In the genomic region with DNA sequence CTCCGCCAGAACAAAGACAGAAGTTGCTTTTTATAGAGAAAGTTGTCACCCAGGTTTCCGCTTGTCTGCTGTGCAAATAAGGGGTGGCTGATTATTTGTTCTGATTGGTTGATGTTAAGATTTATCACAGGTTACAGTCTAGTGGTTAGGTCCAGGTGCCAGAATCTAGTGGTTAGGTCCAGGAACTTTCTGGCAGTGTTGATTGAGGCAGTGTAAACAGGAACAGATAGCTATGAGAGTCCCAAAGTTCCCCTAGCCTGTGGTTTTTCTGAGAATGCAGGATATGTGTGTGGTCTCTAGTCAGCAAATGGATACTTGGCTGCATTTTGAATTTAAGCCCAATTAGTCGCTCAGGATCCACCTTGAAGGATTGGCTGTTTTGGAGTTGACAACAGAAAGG, we compare ENCODE assay signal across 8 cellular contexts.
DNase-seq lines count a peak whose midpoint lies in the region; ATAC-seq lines count a peak whose summit lies in the region.

No MANE protein-coding gene starts in this region.

- peak; percentile 63 for ATAC-seq in HG03108 (IDR thresholded peaks at IDR 0.05; ENCODE audit: unreplicated experiment)
- ATAC-seq in stimulated activated naive CD8-positive, alpha-beta T cell treated with anti-CD3 and anti-CD28 coated beads, Interleukin-15, amount 100 ng/mL, for 72 hours = peak; percentile 95

- H3K4me3 Mint-ChIP-seq in T-helper 1 cell treated with Interleukin-12 subunit alpha and Interleukin-12 subunit beta and Interleukin-4 antibody, amounts not matched to agents 30 μg/mL and 1 μg/mL, for 36 hours = peak overlapping the region; percentile 32
- peak overlapping the region; percentile 27 to 52 for H3K4me3 Mint-ChIP-seq in stimulated activated naive CD8-positive, alpha-beta T cell treated with anti-CD3 and anti-CD28 coated beads, Interleukin-15, amount 100 ng/mL, for 72 hours

- peaks cover 48% of the 10 kb centered on the region for H3K36me3 Mint-ChIP-seq in T-helper 1 cell treated with Interleukin-12 subunit alpha and Interleukin-12 subunit beta and Interleukin-4 antibody, amounts not matched to agents 30 μg/mL and 1 μg/mL, for 36 hours (ENCODE audit: low read depth)

- H3K9me3 Mint-ChIP-seq in T-helper 1 cell treated with Interleukin-12 subunit alpha and Interleukin-12 subunit beta and Interleukin-4 antibody, amounts not matched to agents 30 μg/mL and 1 μg/mL, for 36 hours = peaks cover 55% of the 10 kb centered on the region
- H3K9me3 Mint-ChIP-seq in stimulated activated naive CD8-positive, alpha-beta T cell treated with anti-CD3 and anti-CD28 coated beads, Interleukin-15, amount 100 ng/mL, for 72 hours = peaks cover 18 to 39% of the 10 kb centered on the region in 2 donors

- H3K27me3 Mint-ChIP-seq in T-helper 1 cell treated with Interleukin-12 subunit alpha and Interleukin-12 subunit beta and Interleukin-4 antibody, amounts not matched to agents 30 μg/mL and 1 μg/mL, for 36 hours (ENCODE audit: low read depth) = no peaks in the 10 kb centered on the region
- no peaks in the 10 kb centered on the region for H3K27me3 Mint-ChIP-seq in stimulated activated naive CD8-positive, alpha-beta T cell treated with anti-CD3 and anti-CD28 coated beads, Interleukin-15, amount 100 ng/mL, for 72 hours

- peak; percentile 21 for DNase-seq in DMS53 (lab: John Stamatoyannopoulos, UW)
- DNase-seq in DMS53 treated with DMSO at 0.1 percent for 48 hours (lab: John Stamatoyannopoulos, UW; ENCODE audit: unreplicated experiment) = no peak
- peak; percentile 33 for DNase-seq in epithelial cell of prostate (ENCODE audit: low read depth, low spot score)
- DNase-seq in stimulated activated naive CD8-positive, alpha-beta T cell treated with anti-CD3 and anti-CD28 coated beads, Interleukin-15, amount 100 ng/mL, for 72 hours = peak; percentile 68 to 79
- DNase-seq in NOMO-1 (lab: John Stamatoyannopoulos, UW; ENCODE audit: unreplicated experiment in 2 of 2) = no peak
- DNase-seq in NCI-H1930 (lab: John Stamatoyannopoulos, UW) = no peak

- H3K4me1 Mint-ChIP-seq in T-helper 1 cell treated with Interleukin-12 subunit alpha and Interleukin-12 subunit beta and Interleukin-4 antibody, amounts not matched to agents 30 μg/mL and 1 μg/mL, for 36 hours (ENCODE audit: low read depth) = peaks cover 55% of the 10 kb centered on the region
- peaks cover 73% of the 10 kb centered on the region for H3K4me1 Mint-ChIP-seq in stimulated activated naive CD8-positive, alpha-beta T cell treated with anti-CD3 and anti-CD28 coated beads, Interleukin-15, amount 100 ng/mL, for 72 hours

- H3K27ac Mint-ChIP-seq in T-helper 1 cell treated with Interleukin-12 subunit alpha and Interleukin-12 subunit beta and Interleukin-4 antibody, amounts not matched to agents 30 μg/mL and 1 μg/mL, for 36 hours = peak overlapping the region; percentile 86
- peak overlapping the region; percentile 57 to 91 for H3K27ac Mint-ChIP-seq in stimulated activated naive CD8-positive, alpha-beta T cell treated with anti-CD3 and anti-CD28 coated beads, Interleukin-15, amount 100 ng/mL, for 72 hours

- no peak overlapping the region for H3K27ac ChIP-seq in epithelial cell of prostate

Comparison
In these comparisons a context has a peak if more than half of its experiments do, and no peak if none do; other contexts are left out.
1. DNase-seq: peak in DMS53 (single experiment), epithelial cell of prostate (single experiment) and stimulated activated naive CD8-positive, alpha-beta T cell treated with anti-CD3 and anti-CD28 coated beads, Interleukin-15, amount 100 ng/mL, for 72 hours (2 of 2); none in DMS53 treated with DMSO at 0.1 percent for 48 hours (single experiment), NOMO-1 (0 of 2) and NCI-H1930 (0 of 2).